Comparison of ENCODE assay signal across 19 cellular contexts in the genomic region with DNA sequence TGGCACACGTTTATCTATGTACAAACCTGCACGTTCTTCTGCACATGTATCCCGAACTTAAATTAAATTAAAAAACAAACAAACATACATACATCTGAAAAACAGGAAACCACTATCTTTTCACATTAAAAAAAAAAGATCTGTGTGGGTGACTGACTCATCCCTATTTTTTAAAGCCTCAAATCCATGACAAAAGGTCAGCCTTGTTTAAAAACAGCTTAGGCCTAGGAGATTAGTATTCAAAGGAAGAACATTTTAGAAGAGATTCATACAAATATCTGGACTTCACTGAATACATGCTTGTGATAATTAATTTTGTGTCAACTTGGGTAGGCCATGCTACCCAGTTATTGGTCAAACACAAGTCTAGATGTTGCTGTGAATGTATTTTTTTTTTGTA. TPM values are rescaled to one million over a fixed set of nuclear protein-coding genes. Genes with fewer than 3 reads are reported as not detected.
DNase-seq lines count a peak whose midpoint lies in the region; ATAC-seq, FAIRE-seq and TF ChIP-seq lines count a peak whose summit lies in the region.
"Had no signal": no experiment of that assay in that cellular context is flagged by ENCODE, and none has a peak within 500 bp of the region (broad histone marks: within the 10 kb centered on the region; RNA-seq: fewer than 3 reads in every experiment).

No MANE protein-coding gene starts in this region.

- H3K4me1 ChIP-seq in GM23248 (ENCODE audit: insufficient read depth) (0 out of 2 replicates have a peak, but pooled peaks cover 4% of the 10 kb centered on the region), esophagus squamous epithelium (peaks cover 8 to 26% (median 11%) of the 10 kb centered on the region in 3 donors)

- H3K36me3 ChIP-seq in GM23248 (ENCODE audit: low read depth) (no peaks in the 10 kb centered on the region), esophagus squamous epithelium (no peaks in the 10 kb centered on the region)

- H3K4me3 ChIP-seq in GM23248 (no peak overlapping the region), esophagus squamous epithelium (no peak overlapping the region)
- H3K4me3 ChIP-seq: SJSA1 had no signal

- peaks cover 9% of the 10 kb centered on the region; the same call in 1 of the 2 replicates for H3F3A ChIP-seq in GM23248 (ENCODE audit: insufficient read depth)

- DNase-seq in GM23248 (peak; percentile 41), NCI-H82 (lab: John Stamatoyannopoulos, UW) (peak; percentile 52), foreskin melanocyte (peak; percentile 72), ACHN (no peak), esophagus squamous epithelium (lab: John Stamatoyannopoulos, UW) (no peak), GM12892 (ENCODE audit: insufficient read length) (no peak)
- no peak for DNase-seq in activated T-helper 2 cell treated with anti-CD3 and anti-CD28 coated beads, Interferon-gamma antibody, Interleukin-2, Interleukin-4, amounts not matched to agents 10 μg/mL and 5 μg/mL and 100 μg/mL, durations not matched to agents 14 hours and 24 hours and 36 hours (ENCODE audit: low spot score)
- DNase-seq: CD4-positive, alpha-beta T cell; IMR-90; Kasumi-1; NCI-H1417; NCI-H187 treated with DMSO at 0.1 percent for 48 hours; NCI-H345; NCI-H526; NK-92 treated with Interleukin-12 subunit alpha and Interleukin-12 subunit beta, amount 100 ng/mL, for 24 hours had no signal

- no peaks in the 10 kb centered on the region for H3K9me3 Mint-ChIP-seq in activated T-helper 2 cell treated with anti-CD3 and anti-CD28 coated beads, Interferon-gamma antibody, Interleukin-2, Interleukin-4, amounts not matched to agents 10 μg/mL and 5 μg/mL and 100 μg/mL, durations not matched to agents 14 hours and 24 hours and 36 hours
- H3K9me3 Mint-ChIP-seq: CD4-positive, alpha-beta T cell had no signal

- H3K27me3 Mint-ChIP-seq in activated T-helper 2 cell treated with anti-CD3 and anti-CD28 coated beads, Interferon-gamma antibody, Interleukin-2, Interleukin-4, amounts not matched to agents 10 μg/mL and 5 μg/mL and 100 μg/mL, durations not matched to agents 14 hours and 24 hours and 36 hours (ENCODE audit: low read depth): no peaks in the 10 kb centered on the region
- H3K27me3 Mint-ChIP-seq: B cell; CD4-positive, alpha-beta T cell had no signal

- no peaks in the 10 kb centered on the region for H3K36me3 Mint-ChIP-seq in activated T-helper 2 cell treated with anti-CD3 and anti-CD28 coated beads, Interferon-gamma antibody, Interleukin-2, Interleukin-4, amounts not matched to agents 10 μg/mL and 5 μg/mL and 100 μg/mL, durations not matched to agents 14 hours and 24 hours and 36 hours (ENCODE audit: low read depth)

- no peak overlapping the region for H3K9ac ChIP-seq in GM23248

- H3K27me3 ChIP-seq in GM23248 (replicated peaks; ENCODE audit: insufficient read depth): no peaks in the 10 kb centered on the region
- H3K27me3 ChIP-seq in esophagus squamous epithelium: no peaks in the 10 kb centered on the region
- H3K27me3 ChIP-seq: SJSA1 had no signal

- no peaks in the 10 kb centered on the region for H4K20me1 ChIP-seq in GM23248 (ENCODE audit: insufficient read depth)

- intact Hi-C loops in activated T-helper 2 cell treated with anti-CD3 and anti-CD28 coated beads, Interferon-gamma antibody, Interleukin-2, Interleukin-4, amounts not matched to agents 10 μg/mL and 5 μg/mL and 100 μg/mL, durations not matched to agents 14 hours and 24 hours and 36 hours (cut with micrococcal nuclease): loop anchor here (1.0 kb wide), 1 partner anchor 9 kb away; no protein-coding TSS in a partner anchor
- intact Hi-C loops in esophagus squamous epithelium (cut with DNase I): no loop called here

- H3K4me1 Mint-ChIP-seq in activated T-helper 2 cell treated with anti-CD3 and anti-CD28 coated beads, Interferon-gamma antibody, Interleukin-2, Interleukin-4, amounts not matched to agents 10 μg/mL and 5 μg/mL and 100 μg/mL, durations not matched to agents 14 hours and 24 hours and 36 hours (ENCODE audit: low read depth): peaks cover 38% of the 10 kb centered on the region

- no peak overlapping the region for H3K4me2 ChIP-seq in GM23248 (ENCODE audit: unreplicated experiment)

- H3K9me2 ChIP-seq in GM23248 (ENCODE audit: insufficient read depth): no peaks in the 10 kb centered on the region

- in situ Hi-C loops in GM23248 (cut with MboI) (no loop called here), ACHN (cut with HindIII; ENCODE audit: low pct_ligation_motif_present, low pct_unique_long_range_greater_than_20kb, low sequenced_read_pairs) (no loop called here)

- TF ChIP-seq CTCF in esophagus squamous epithelium (IDR thresholded peaks at IDR 0.05): no peak

- TF ChIP-seq POLR2A in esophagus squamous epithelium (IDR thresholded peaks at IDR 0.05): no peak
- TF ChIP-seq POLR2A in GM12892 (IDR thresholded peaks at IDR 0.05; ENCODE audit: low read depth, low read length): no peak

- FAIRE-seq in GM12892 (lab: Jason Lieb, UNC): no peak
- FAIRE-seq: H1 had no signal

- 88 to 90% methylated on average over 3 of the region's 3 CpGs for WGBS in GM23248 (ENCODE audit: low coverage in 1 of 2, low lambda C conversion rate in 2 of 2, missing lambda C conversion rate in 2 of 2), 2 experiments
- 74 to 87% methylated on average over 3 of the region's 3 CpGs for WGBS in esophagus squamous epithelium, 2 donors

- no peak overlapping the region for H3K27ac ChIP-seq in GM23248
- no peak overlapping the region for H3K27ac ChIP-seq in esophagus squamous epithelium
- H3K27ac ChIP-seq: SJSA1 had no signal

- ATAC-seq in GM18502 (IDR thresholded peaks at IDR 0.05; ENCODE audit: poor library complexity, unreplicated experiment): no peak

- H3K4me3 Mint-ChIP-seq in activated T-helper 2 cell treated with anti-CD3 and anti-CD28 coated beads, Interferon-gamma antibody, Interleukin-2, Interleukin-4, amounts not matched to agents 10 μg/mL and 5 μg/mL and 100 μg/mL, durations not matched to agents 14 hours and 24 hours and 36 hours (ENCODE audit: low read depth): no peak overlapping the region
- H3K4me3 Mint-ChIP-seq: B cell; CD4-positive, alpha-beta T cell had no signal

- H3K9me3 ChIP-seq in GM23248 (ENCODE audit: low read depth) (no peaks in the 10 kb centered on the region), esophagus squamous epithelium (no peaks in the 10 kb centered on the region)
- H3K9me3 ChIP-seq: SJSA1 had no signal

- peaks cover 3% of the 10 kb centered on the region for H3K79me2 ChIP-seq in GM23248 (ENCODE audit: insufficient read depth)

- H2AFZ ChIP-seq in GM23248: no peak overlapping the region

- H3K27ac Mint-ChIP-seq in activated T-helper 2 cell treated with anti-CD3 and anti-CD28 coated beads, Interferon-gamma antibody, Interleukin-2, Interleukin-4, amounts not matched to agents 10 μg/mL and 5 μg/mL and 100 μg/mL, durations not matched to agents 14 hours and 24 hours and 36 hours: peak overlapping the region; percentile 48
- H3K27ac Mint-ChIP-seq: B cell had no signal

RNA-seq across cellular contexts. Expression of gene PRKAR1A, which starts 4.6 kb away (rescaled TPM):
- total RNA-seq in GM23248 (2014; rRNA removed; shearing (Covaris generic)): 281 and 287 TPM in 2 replicates
- 331 and 332 TPM in 2 replicates for polyA plus RNA-seq in GM23248 (2016; fragmentation: Nextera tagmentation; extraction: Ambion mirVana)
- total RNA-seq in activated T-helper 2 cell treated with anti-CD3 and anti-CD28 coated beads, Interferon-gamma antibody, Interleukin-2, Interleukin-4, amounts not matched to agents 10 μg/mL and 5 μg/mL and 100 μg/mL, durations not matched to agents 14 hours and 24 hours and 36 hours: 263 and 265 TPM in 2 replicates
- 100 to 1,000 TPM; 137 to 195 (median 187) TPM for total RNA-seq in esophagus squamous epithelium
- polyA plus RNA-seq in GM12892 (2012; ENCODE audit: missing spikeins): 107 TPM

RNA-seq across cellular contexts. Expression of gene WIPI1, which starts 50.3 kb away (rescaled TPM):
- 82.0 and 91.4 TPM in 2 replicates for total RNA-seq in GM23248 (2014; rRNA removed; shearing (Covaris generic))
- polyA plus RNA-seq in GM23248 (2016; fragmentation: Nextera tagmentation; extraction: Ambion mirVana): 99.1 and 100 TPM in 2 replicates
- total RNA-seq in activated T-helper 2 cell treated with anti-CD3 and anti-CD28 coated beads, Interferon-gamma antibody, Interleukin-2, Interleukin-4, amounts not matched to agents 10 μg/mL and 5 μg/mL and 100 μg/mL, durations not matched to agents 14 hours and 24 hours and 36 hours: 14.0 and 15.7 TPM in 2 replicates
- total RNA-seq in esophagus squamous epithelium: 10 to 100 TPM; 23.0 to 32.2 (median 25.5) TPM
- polyA plus RNA-seq in GM12892 (2012; ENCODE audit: missing spikeins): 11.4 TPM

Comparison
In these comparisons a context has a peak if more than half of its experiments do, and no peak if none do; other contexts are left out.
1. DNase-seq: peak in GM23248 (single experiment), NCI-H82 (single experiment) and foreskin melanocyte (single experiment); none in activated T-helper 2 cell treated with anti-CD3 and anti-CD28 coated beads, Interferon-gamma antibody, Interleukin-2, Interleukin-4, amounts not matched to agents 10 μg/mL and 5 μg/mL and 100 μg/mL, durations not matched to agents 14 hours and 24 hours and 36 hours (single experiment), ACHN (single experiment), esophagus squamous epithelium (single experiment) and GM12892 (single experiment).